In genomic region chr19:41957161-41957837, GRCh38 we compare ENCODE assay signal across 10 cellular contexts. TPM values are rescaled to one million over a fixed set of nuclear protein-coding genes. Genes with fewer than 3 reads are reported as not detected.
DNase-seq lines count a peak whose midpoint lies in the region; ATAC-seq, FAIRE-seq and TF ChIP-seq lines count a peak whose summit lies in the region.
"Had no signal": no experiment of that assay in that cellular context is flagged by ENCODE, and none has a peak within 500 bp of the region (broad histone marks: within the 10 kb centered on the region; RNA-seq: fewer than 3 reads in every experiment).

No MANE protein-coding gene starts in this region.

- no TSS peak for BruUV-seq in endothelial cell of umbilical vein (replicated peaks; lab: Mats Ljungman, UMichigan)

- peak overlapping the region; percentile 83 for H3K4me3 Mint-ChIP-seq in progenitor cell of endocrine pancreas (ENCODE audit: low read depth)

- H3K27me3 Mint-ChIP-seq in progenitor cell of endocrine pancreas: no peaks in the 10 kb centered on the region

- peaks cover 1% of the 10 kb centered on the region for H3K36me3 Mint-ChIP-seq in progenitor cell of endocrine pancreas (ENCODE audit: insufficient read depth)

- H3K9me1 ChIP-seq in endothelial cell of umbilical vein (replicated peaks; ENCODE audit: control insufficient read depth, extremely low read depth, insufficient read depth, low read length): no peaks in the 10 kb centered on the region

- peaks cover 12% of the 10 kb centered on the region for H3K4me1 ChIP-seq in endothelial cell of umbilical vein (ENCODE audit: control insufficient read depth, extremely low read depth, insufficient read depth, low read length)
- peaks cover 0 to 4% (median 0%) of the 10 kb centered on the region in 3 donors for H3K4me1 ChIP-seq in pancreas

- DNase-seq in H7: peak; percentile 39
- DNase-seq in RWPE1 (ENCODE audit: low spot score): no peak
- no peak for DNase-seq in endothelial cell of umbilical vein (ENCODE audit: low read depth, low spot score)
- DNase-seq in progenitor cell of endocrine pancreas (ENCODE audit: low spot score, unreplicated experiment): no peak
- DNase-seq in pancreas: no peak
- no peak for DNase-seq in GM20000 (ENCODE audit: low spot score)
- no peak for DNase-seq in cerebellum (ENCODE audit: low spot score)

- H3K4me2 ChIP-seq in endothelial cell of umbilical vein (ENCODE audit: insufficient read depth, low read length): peak overlapping the region; percentile 30

- FAIRE-seq in endothelial cell of umbilical vein (lab: Jason Lieb, UNC): peak; percentile 8
- FAIRE-seq in pancreas (lab: Jason Lieb, UNC): no peak

- dilution Hi-C loops in endothelial cell of umbilical vein (cut with MboI; ENCODE audit: extremely low pct_ligation_motif_present, low sequenced_read_pairs): no loop called here

- no peak for TF ChIP-seq CTCF in RWPE1 (conservative IDR thresholded peaks at IDR 0.05; ENCODE audit: low read depth)
- no peak for TF ChIP-seq CTCF in endothelial cell of umbilical vein (IDR thresholded peaks at IDR 0.05; ENCODE audit: extremely low read depth in 1 of 2, insufficient read depth in 1 of 2, low read depth in 1 of 2, low read length in 2 of 2)
- TF ChIP-seq CTCF in progenitor cell of endocrine pancreas (IDR thresholded peaks at IDR 0.05; ENCODE audit: unreplicated experiment): no peak
- TF ChIP-seq CTCF in pancreas (IDR thresholded peaks at IDR 0.05): no peak
- no peak for TF ChIP-seq CTCF in GM20000 (IDR thresholded peaks at IDR 0.05; ENCODE audit: extremely low read depth, missing control alignments)

- H3K9me3 ChIP-seq in endothelial cell of umbilical vein (replicated peaks; ENCODE audit: control insufficient read depth, insufficient read depth, low read length) (no peaks in the 10 kb centered on the region), pancreas (no peaks in the 10 kb centered on the region)

- H3K4me3 ChIP-seq in H7 (ENCODE audit: insufficient read depth, low read depth, low read length) (no peak overlapping the region), endothelial cell of umbilical vein (replicated peaks in 1 of 3; ENCODE audit: insufficient read depth in 1 of 3, low read depth in 1 of 3, low read length in 3 of 3) (no peak overlapping the region), pancreas (no peak overlapping the region)

- H3K27me3 ChIP-seq in H7 (ENCODE audit: control insufficient read depth, insufficient read depth, low read length) (no peaks in the 10 kb centered on the region), endothelial cell of umbilical vein (ENCODE audit: control insufficient read depth in 2 of 2, insufficient read depth in 2 of 2, low read length in 2 of 2) (no peaks in the 10 kb centered on the region), pancreas (no peaks in the 10 kb centered on the region)

- CTCF ChIA-PET in RWPE1 (lab: Yijun Ruan, JAX) (interaction anchor here (0.6 to 3.1 kb wide), 6 partner anchors 17 to 103 kb away, joined by 3 to 21 read pairs (median 4); no protein-coding TSS in a partner anchor), endothelial cell of umbilical vein (lab: Charles Lee) (interaction anchor here (1.0 to 2.7 kb wide), 6 partner anchors 8 to 165 kb away, joined by 3 to 15 read pairs (median 6); no protein-coding TSS in a partner anchor)

- no peaks in the 10 kb centered on the region for H4K20me1 ChIP-seq in endothelial cell of umbilical vein (replicated peaks; ENCODE audit: control insufficient read depth, extremely low read depth, insufficient read depth, low read length)

- H3K36me3 ChIP-seq in H7 (replicated peaks; ENCODE audit: control insufficient read depth, insufficient read depth, low read length): peaks cover 1% of the 10 kb centered on the region
- H3K36me3 ChIP-seq in endothelial cell of umbilical vein (ENCODE audit: control insufficient read depth in 2 of 2, extremely low read depth in 1 of 2, insufficient read depth in 2 of 2, low read length in 2 of 2): peaks cover 3 to 4% of the 10 kb centered on the region in 2 experiments
- H3K36me3 ChIP-seq in pancreas: no peaks in the 10 kb centered on the region

- intact Hi-C loops in endothelial cell of umbilical vein (cut with micrococcal nuclease): no loop called here
- intact Hi-C loops in pancreas (cut with DNase I): no loop called here

- ATAC-seq in GM19035 (IDR thresholded peaks at IDR 0.05; ENCODE audit: unreplicated experiment): no peak
- no peak for ATAC-seq in pancreas

- H3K79me2 ChIP-seq in endothelial cell of umbilical vein (ENCODE audit: control insufficient read depth, insufficient read depth, low read length): no peaks in the 10 kb centered on the region

- POLR2A ChIA-PET in RWPE1 (lab: Yijun Ruan, JAX; ENCODE audit: low non-redundant PET) (no interaction called here), endothelial cell of umbilical vein (lab: Charles Lee) (interaction anchor here (0.5 kb wide), 1 partner anchor 72 kb away, joined by 7 read pairs; no protein-coding TSS in a partner anchor)

- H3K27ac Mint-ChIP-seq in progenitor cell of endocrine pancreas: peak overlapping the region; percentile 91

- no peak for TF ChIP-seq POLR2A in endothelial cell of umbilical vein (IDR thresholded peaks at IDR 0.05; ENCODE audit: low read depth, low read length)

- peaks cover 6% of the 10 kb centered on the region for H3K4me1 Mint-ChIP-seq in progenitor cell of endocrine pancreas (ENCODE audit: low read depth)

- H3K27ac ChIP-seq in RWPE1: peak overlapping the region; percentile 83
- H3K27ac ChIP-seq in endothelial cell of umbilical vein (ENCODE audit: insufficient read depth, low read depth, low read length): no peak overlapping the region
- peak overlapping the region in 1 of 4 donors; percentile 87 for H3K27ac ChIP-seq in pancreas

- no peaks in the 10 kb centered on the region for H3K9me3 Mint-ChIP-seq in progenitor cell of endocrine pancreas (ENCODE audit: low read depth)

- no peak overlapping the region for H3K9ac ChIP-seq in endothelial cell of umbilical vein (replicated peaks; ENCODE audit: extremely low read depth, insufficient read depth, low read length)

- WGBS in pancreas, 2 donors: 73 to 84% methylated on average over 11 of the region's 11 CpGs

- H2AFZ ChIP-seq in endothelial cell of umbilical vein (ENCODE audit: low read depth, low read length): no peak overlapping the region

TF ChIP-seq in endothelial cell of umbilical vein, 7 proteins besides CTCF, POLR2A, EP300 and RAD21:
- TF ChIP-seq POLR2AphosphoS5 (IDR thresholded peaks at IDR 0.05; ENCODE audit: insufficient read depth, low read depth, low read length) (no peak), GATA2 (IDR thresholded peaks at IDR 0.05; ENCODE audit: insufficient read depth, insufficient read length, low read depth, low read length) (no peak), MYC (IDR thresholded peaks at IDR 0.05; ENCODE audit: low read depth, low read length) (no peak), FOS (IDR thresholded peaks at IDR 0.05; ENCODE audit: borderline replicate concordance, insufficient read depth, low read length) (no peak), EZH2 (IDR thresholded peaks at IDR 0.05; ENCODE audit: borderline replicate concordance, low read depth, low read length, severe bottlenecking) (no peak), MAX (IDR thresholded peaks at IDR 0.05; ENCODE audit: insufficient read depth, insufficient read length) (no peak)

RNA-seq across cellular contexts. Expression of gene RABAC1, which starts 1.8 kb away (rescaled TPM):
- total RNA-seq in H7 (2014; rRNA removed; shearing (Covaris generic)): 140 and 163 TPM in 2 replicates
- total RNA-seq in endothelial cell of umbilical vein (178 and 181 TPM in 2 replicates), progenitor cell of endocrine pancreas (86.6 and 87.7 TPM in 2 replicates), pancreas (10 to 100 TPM; 49.8 to 79.4 (median 66.8) TPM), cerebellum (62.8 TPM)
- polyA plus RNA-seq in endothelial cell of umbilical vein (591 and 769 TPM in 2 replicates), pancreas (100 to 1,000 TPM; 117 to 134 TPM)
- polyA plus RNA-seq in endothelial cell of umbilical vein (2011; cell fraction: cytosol; rRNA removed): 219 and 279 TPM in 2 replicates
- polyA plus RNA-seq in endothelial cell of umbilical vein (2011; cell fraction: nucleus; rRNA removed): 126 and 143 TPM in 2 replicates
- polyA plus RNA-seq in endothelial cell of umbilical vein (2012): 137 and 242 TPM in 2 replicates
- polyA minus RNA-seq in endothelial cell of umbilical vein: 129 and 148 TPM in 2 replicates
- polyA minus RNA-seq in endothelial cell of umbilical vein (2011; cell fraction: cytosol; rRNA and poly(A)+ RNA removed): 23.4 TPM
- polyA minus RNA-seq in endothelial cell of umbilical vein (2011; cell fraction: nucleus; rRNA and poly(A)+ RNA removed): 36.3 and 43.2 TPM in 2 replicates

RNA-seq across cellular contexts. Expression of gene ERFL, which starts 29.1 kb away (rescaled TPM):
- 0.15 TPM in 1 of 2 replicates, not detected in the other for total RNA-seq in H7 (2014; rRNA removed; shearing (Covaris generic))
- not detected in 2 replicates for total RNA-seq in endothelial cell of umbilical vein
- not detected in 2 replicates for polyA plus RNA-seq in endothelial cell of umbilical vein
- polyA plus RNA-seq in endothelial cell of umbilical vein (2011; cell fraction: cytosol; rRNA removed): 0.06 TPM in 1 of 2 replicates, not detected in the other
- polyA plus RNA-seq in endothelial cell of umbilical vein (2011; cell fraction: nucleus; rRNA removed): 0.06 and 0.07 TPM in 2 replicates
- 0.08 and 0.12 TPM in 2 replicates for polyA plus RNA-seq in endothelial cell of umbilical vein (2012)
- not detected in 2 replicates for polyA minus RNA-seq in endothelial cell of umbilical vein
- polyA minus RNA-seq in endothelial cell of umbilical vein (2011; cell fraction: cytosol; rRNA and poly(A)+ RNA removed): not detected
- not detected in 2 replicates for polyA minus RNA-seq in endothelial cell of umbilical vein (2011; cell fraction: nucleus; rRNA and poly(A)+ RNA removed)
- total RNA-seq in progenitor cell of endocrine pancreas: 0.84 and 1.2 TPM in 2 replicates
- under 1 TPM in 5 of 6 donors, not detected in 1; 0.06 to 0.37 (median 0.14) TPM for total RNA-seq in pancreas
- polyA plus RNA-seq in pancreas: under 1 TPM; 0.33 to 0.34 TPM
- not detected for total RNA-seq in cerebellum
- total RNA-seq: LHCN-M2, temporal lobe had no signal

RNA-seq across cellular contexts. Expression of gene ATP1A3, which starts 36.7 kb away (rescaled TPM):
- total RNA-seq in H7 (2014; rRNA removed; shearing (Covaris generic)): 9.9 and 11.9 TPM in 2 replicates
- 0.40 TPM in 1 of 2 replicates, not detected in the other for total RNA-seq in endothelial cell of umbilical vein
- 0.03 TPM in 1 of 2 replicates, not detected in the other for polyA plus RNA-seq in endothelial cell of umbilical vein
- 0.04 TPM in 1 of 2 replicates, not detected in the other for polyA plus RNA-seq in endothelial cell of umbilical vein (2011; cell fraction: cytosol; rRNA removed)
- polyA plus RNA-seq in endothelial cell of umbilical vein (2011; cell fraction: nucleus; rRNA removed): 0.06 and 0.08 TPM in 2 replicates
- polyA plus RNA-seq in endothelial cell of umbilical vein (2012): 0.05 and 0.09 TPM in 2 replicates
- 0.11 TPM in 1 of 2 replicates, not detected in the other for polyA minus RNA-seq in endothelial cell of umbilical vein
- polyA minus RNA-seq in endothelial cell of umbilical vein (2011; cell fraction: cytosol; rRNA and poly(A)+ RNA removed): not detected
- polyA minus RNA-seq in endothelial cell of umbilical vein (2011; cell fraction: nucleus; rRNA and poly(A)+ RNA removed): not detected in 2 replicates
- total RNA-seq in progenitor cell of endocrine pancreas: 0.29 TPM in 2 replicates
- total RNA-seq in pancreas: under 1 TPM; 0.09 to 0.44 (median 0.32) TPM
- polyA plus RNA-seq in pancreas: 1 to 10 TPM in 1 of 2 donors, under 1 TPM in 1; 0.30 to 1.2 TPM
- total RNA-seq in cerebellum: 122 TPM
